8 cellular contexts compared by ENCODE assay signal in the genomic region with DNA sequence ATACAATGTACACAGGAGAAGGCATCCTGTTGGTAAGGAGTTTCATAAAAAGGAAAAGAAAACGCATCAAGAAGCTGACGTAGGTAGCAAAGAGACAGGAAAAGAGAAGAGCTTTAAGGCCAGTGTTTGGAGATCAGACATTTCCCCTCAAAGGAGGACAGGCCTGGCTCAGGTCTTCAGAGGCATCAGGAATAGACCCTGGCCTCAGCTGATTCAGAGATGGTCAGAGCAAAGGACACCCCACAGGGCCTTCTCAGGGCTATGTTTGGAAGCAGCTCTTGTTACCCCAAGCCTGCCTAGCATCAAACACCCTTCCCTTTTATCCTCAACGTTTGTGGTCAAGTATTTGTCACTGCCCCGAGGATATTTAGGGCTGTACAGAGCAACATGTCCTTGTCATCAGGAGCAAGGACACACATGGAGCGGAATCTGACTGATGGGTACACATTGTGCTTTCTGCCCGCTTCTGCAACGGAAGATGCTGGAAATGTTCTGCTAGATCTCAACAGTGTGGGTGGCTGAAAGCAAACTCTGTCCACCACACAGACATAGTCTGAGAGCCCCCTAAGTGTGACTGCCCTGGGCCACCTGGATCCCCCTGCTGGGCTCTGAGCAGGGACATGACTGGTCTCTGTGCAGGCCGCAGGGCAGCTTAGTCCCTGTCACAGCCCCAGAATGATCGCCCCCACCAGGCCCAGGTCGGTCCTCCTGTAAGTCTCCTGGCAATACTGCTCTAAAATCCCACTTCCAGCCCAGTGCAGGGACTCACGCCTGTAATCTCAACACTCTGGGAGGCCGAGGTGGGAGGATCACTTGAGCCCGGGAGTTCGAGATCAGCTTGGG. TPM values are rescaled to one million over a fixed set of nuclear protein-coding genes. Genes with fewer than 3 reads are reported as not detected.
DNase-seq lines count a peak whose midpoint lies in the region; ATAC-seq and TF ChIP-seq lines count a peak whose summit lies in the region.

No MANE protein-coding gene starts in this region.

- peaks cover 0 to 17% (median 7%) of the 10 kb centered on the region in 3 donors for H3K36me3 ChIP-seq in tibial artery

- POLR2A ChIA-PET in activated CD4-positive, alpha-beta T cell treated with anti-CD3 and anti-CD28 coated beads, Interleukin-2, amount 10 ng/mL, durations not matched to agents 7 days and 5 days (lab: Charles Lee) = no interaction called here
- POLR2A ChIA-PET in activated CD4-positive, alpha-beta memory T cell treated with anti-CD3 and anti-CD28 coated beads, Interleukin-2, amount 10 ng/mL, durations not matched to agents 7 days and 5 days (lab: Charles Lee) = interaction anchor here (1.2 to 4.2 kb wide), 2 partner anchors 13 to 51 kb away, joined by 3 to 49 read pairs; partner anchors contain the start of gene INTS15

- peaks cover 0 to 2% of the 10 kb centered on the region in 2 donors for H3K27me3 ChIP-seq in tibial artery

- TF ChIP-seq CTCF in tibial artery (IDR thresholded peaks at IDR 0.05) = no peak

- no peaks in the 10 kb centered on the region for H3K9me3 Mint-ChIP-seq in activated CD4-positive, alpha-beta T cell treated with anti-CD3 and anti-CD28 coated beads, Interleukin-2, amount 10 ng/mL, durations not matched to agents 7 days and 5 days
- no peaks in the 10 kb centered on the region for H3K9me3 Mint-ChIP-seq in activated CD4-positive, alpha-beta memory T cell treated with anti-CD3 and anti-CD28 coated beads, Interleukin-2, amount 10 ng/mL, durations not matched to agents 7 days and 5 days
- H3K9me3 Mint-ChIP-seq in immature natural killer cell = no peaks in the 10 kb centered on the region

- H3K4me1 ChIP-seq in tibial artery = peaks cover 0 to 13% (median 0%) of the 10 kb centered on the region in 4 donors

- H3K4me3 ChIP-seq in tibial artery = peak overlapping the region; percentile 64 to 65

- H3K27ac Mint-ChIP-seq in activated CD4-positive, alpha-beta T cell treated with anti-CD3 and anti-CD28 coated beads, Interleukin-2, amount 10 ng/mL, durations not matched to agents 7 days and 5 days = peak overlapping the region; percentile 85
- H3K27ac Mint-ChIP-seq in activated CD4-positive, alpha-beta memory T cell treated with anti-CD3 and anti-CD28 coated beads, Interleukin-2, amount 10 ng/mL, durations not matched to agents 7 days and 5 days = peak overlapping the region; percentile 40
- H3K27ac Mint-ChIP-seq in immature natural killer cell = peak overlapping the region; percentile 45 to 86 (median 69)

- no peak for DNase-seq in activated CD4-positive, alpha-beta T cell treated with anti-CD3 and anti-CD28 coated beads, Interleukin-2, amount 10 ng/mL, durations not matched to agents 7 days and 5 days
- DNase-seq in activated CD4-positive, alpha-beta T cell treated with anti-CD3 and anti-CD28 coated beads, Interleukin-2, amount 50 U/mL, for 48 hours = no peak
- DNase-seq in activated CD4-positive, alpha-beta memory T cell treated with anti-CD3 and anti-CD28 coated beads, Interleukin-2, amount 10 ng/mL, durations not matched to agents 7 days and 5 days = no peak
- no peak for DNase-seq in immature natural killer cell
- no peak for DNase-seq in tibial artery
- no peak for DNase-seq in superior temporal gyrus (ENCODE audit: extremely low spot score)

- H3K27ac ChIP-seq in tibial artery = peak overlapping the region; percentile 91 to 96

- intact Hi-C loops in tibial artery (cut with DNase I; ENCODE audit: low total_unique reads) = no loop called here

- H3K4me1 Mint-ChIP-seq in activated CD4-positive, alpha-beta T cell treated with anti-CD3 and anti-CD28 coated beads, Interleukin-2, amount 10 ng/mL, durations not matched to agents 7 days and 5 days = peaks cover 29% of the 10 kb centered on the region
- H3K4me1 Mint-ChIP-seq in activated CD4-positive, alpha-beta memory T cell treated with anti-CD3 and anti-CD28 coated beads, Interleukin-2, amount 10 ng/mL, durations not matched to agents 7 days and 5 days = peaks cover 26% of the 10 kb centered on the region
- peaks cover 7 to 11% of the 10 kb centered on the region in 2 donors for H3K4me1 Mint-ChIP-seq in immature natural killer cell

- no peaks in the 10 kb centered on the region for H3K9me3 ChIP-seq in tibial artery

- CTCF ChIA-PET in activated CD4-positive, alpha-beta T cell treated with anti-CD3 and anti-CD28 coated beads, Interleukin-2, amount 10 ng/mL, durations not matched to agents 7 days and 5 days (lab: Charles Lee) = interaction anchor here (0.9 to 5.3 kb wide), 5 partner anchors 8 to 450 kb away, joined by 3 to 29 read pairs (median 3); partner anchors contain the start of gene INTS15
- CTCF ChIA-PET in activated CD4-positive, alpha-beta memory T cell treated with anti-CD3 and anti-CD28 coated beads, Interleukin-2, amount 10 ng/mL, durations not matched to agents 7 days and 5 days (lab: Charles Lee) = interaction anchor here (0.6 to 4.4 kb wide), 3 partner anchors 14 to 17 kb away, joined by 3 to 30 read pairs (median 3); partner anchors contain the start of gene INTS15

- H3K27me3 Mint-ChIP-seq in activated CD4-positive, alpha-beta T cell treated with anti-CD3 and anti-CD28 coated beads, Interleukin-2, amount 10 ng/mL, durations not matched to agents 7 days and 5 days = no peaks in the 10 kb centered on the region
- no peaks in the 10 kb centered on the region for H3K27me3 Mint-ChIP-seq in activated CD4-positive, alpha-beta memory T cell treated with anti-CD3 and anti-CD28 coated beads, Interleukin-2, amount 10 ng/mL, durations not matched to agents 7 days and 5 days
- peaks cover 5 to 8% (median 6%) of the 10 kb centered on the region in 3 donors for H3K27me3 Mint-ChIP-seq in immature natural killer cell (ENCODE audit: low read depth in 3 of 3)

- peak overlapping the region; percentile 56 for H3K4me3 Mint-ChIP-seq in activated CD4-positive, alpha-beta T cell treated with anti-CD3 and anti-CD28 coated beads, Interleukin-2, amount 10 ng/mL, durations not matched to agents 7 days and 5 days
- peak overlapping the region; percentile 73 for H3K4me3 Mint-ChIP-seq in activated CD4-positive, alpha-beta memory T cell treated with anti-CD3 and anti-CD28 coated beads, Interleukin-2, amount 10 ng/mL, durations not matched to agents 7 days and 5 days
- H3K4me3 Mint-ChIP-seq in immature natural killer cell = peak overlapping the region; percentile 59 to 78 (median 63)

- peaks cover 11% of the 10 kb centered on the region for H3K36me3 Mint-ChIP-seq in activated CD4-positive, alpha-beta T cell treated with anti-CD3 and anti-CD28 coated beads, Interleukin-2, amount 10 ng/mL, durations not matched to agents 7 days and 5 days (ENCODE audit: low read depth)
- peaks cover 10% of the 10 kb centered on the region for H3K36me3 Mint-ChIP-seq in activated CD4-positive, alpha-beta memory T cell treated with anti-CD3 and anti-CD28 coated beads, Interleukin-2, amount 10 ng/mL, durations not matched to agents 7 days and 5 days (ENCODE audit: low read depth)
- H3K36me3 Mint-ChIP-seq in immature natural killer cell = peaks cover 2 to 14% (median 6%) of the 10 kb centered on the region in 3 donors

- ATAC-seq in HG03469 (IDR thresholded peaks at IDR 0.05; ENCODE audit: unreplicated experiment) = no peak
- no peak for ATAC-seq in GM19328 (IDR thresholded peaks at IDR 0.05; ENCODE audit: unreplicated experiment)

RNA-seq across cellular contexts. Expression of gene ZDHHC4, which starts 1.0 kb away (rescaled TPM):
- total RNA-seq in activated CD4-positive, alpha-beta T cell treated with anti-CD3 and anti-CD28 coated beads, Interleukin-2, amount 10 ng/mL, durations not matched to agents 7 days and 5 days = 10 to 100 TPM; 29.9 to 35.3 TPM
- total RNA-seq in activated CD4-positive, alpha-beta memory T cell treated with anti-CD3 and anti-CD28 coated beads, Interleukin-2, amount 10 ng/mL, durations not matched to agents 7 days and 5 days = 10 to 100 TPM; 34.2 to 35.5 TPM
- polyA plus RNA-seq in immature natural killer cell = 100 to 1,000 TPM in 1 of 3 donors, 10 to 100 TPM in 2; 60.5 to 135 (median 69.4) TPM

RNA-seq across cellular contexts. Expression of gene INTS15, which starts 13.6 kb away (rescaled TPM):
- total RNA-seq in activated CD4-positive, alpha-beta T cell treated with anti-CD3 and anti-CD28 coated beads, Interleukin-2, amount 10 ng/mL, durations not matched to agents 7 days and 5 days = 10 to 100 TPM; 40.4 to 48.3 TPM
- 10 to 100 TPM; 30.0 to 31.6 TPM for total RNA-seq in activated CD4-positive, alpha-beta memory T cell treated with anti-CD3 and anti-CD28 coated beads, Interleukin-2, amount 10 ng/mL, durations not matched to agents 7 days and 5 days
- 10 to 100 TPM; 20.9 to 47.1 (median 30.8) TPM for polyA plus RNA-seq in immature natural killer cell

RNA-seq across cellular contexts. Expression of gene GRID2IP, which starts 25.0 kb away (rescaled TPM):
- total RNA-seq in activated CD4-positive, alpha-beta T cell treated with anti-CD3 and anti-CD28 coated beads, Interleukin-2, amount 10 ng/mL, durations not matched to agents 7 days and 5 days = under 1 TPM in 1 of 2 experiments, not detected in 1; 0.07 TPM
- total RNA-seq in activated CD4-positive, alpha-beta memory T cell treated with anti-CD3 and anti-CD28 coated beads, Interleukin-2, amount 10 ng/mL, durations not matched to agents 7 days and 5 days = under 1 TPM; 0.15 to 0.28 TPM
- under 1 TPM in 1 of 3 donors, not detected in 2; 0.21 TPM for polyA plus RNA-seq in immature natural killer cell

RNA-seq across cellular contexts. Expression of gene ZNF853, which starts 39.2 kb away (rescaled TPM):
- total RNA-seq in activated CD4-positive, alpha-beta T cell treated with anti-CD3 and anti-CD28 coated beads, Interleukin-2, amount 10 ng/mL, durations not matched to agents 7 days and 5 days = under 1 TPM; 0.30 to 0.33 TPM
- total RNA-seq in activated CD4-positive, alpha-beta memory T cell treated with anti-CD3 and anti-CD28 coated beads, Interleukin-2, amount 10 ng/mL, durations not matched to agents 7 days and 5 days = under 1 TPM; 0.18 to 0.23 TPM
- polyA plus RNA-seq in immature natural killer cell = 1 to 10 TPM in 2 of 3 donors, under 1 TPM in 1; 0.83 to 5.5 (median 3.4) TPM
